ENCODE assay signal across 20 cellular contexts in genomic region chr14:88209273-88209672, GRCh38.
DNase-seq lines count a peak whose midpoint lies in the region; ATAC-seq and TF ChIP-seq lines count a peak whose summit lies in the region.
"Had no signal": no experiment of that assay in that cellular context is flagged by ENCODE, and none has a peak within 500 bp of the region (broad histone marks: within the 10 kb centered on the region; RNA-seq: fewer than 3 reads in every experiment).

No MANE protein-coding gene starts in this region.

- TF ChIP-seq CTCF in brain microvascular endothelial cell (IDR thresholded peaks at IDR 0.05; ENCODE audit: low read depth, low read length, missing control alignments) = no peak

- no peaks in the 10 kb centered on the region for H3K27me3 ChIP-seq in brain microvascular endothelial cell (replicated peaks)
- H3K27me3 ChIP-seq: breast epithelium, testis had no signal

- H3K27ac ChIP-seq in brain microvascular endothelial cell = no peak overlapping the region
- H3K27ac ChIP-seq: breast epithelium, testis had no signal

- DNase-seq in brain microvascular endothelial cell = no peak
- DNase-seq in NCI-H82 treated with DMSO at 0.1 percent for 48 hours (lab: John Stamatoyannopoulos, UW; ENCODE audit: unreplicated experiment) = no peak
- DNase-seq in T-helper 2 cell = no peak
- DNase-seq in EL = no peak
- DNase-seq: activated CD4-positive, alpha-beta memory T cell treated with anti-CD3 and anti-CD28 coated beads for 36 hours; activated naive CD8-positive, alpha-beta T cell treated with anti-CD3 and anti-CD28 coated beads for 36 hours; activated T-cell treated with anti-CD3 and anti-CD28 coated beads, Interleukin-2, amount 50 U/mL, for 48 hours; AML-193; IMR-90; MV-4-11; naive thymus-derived CD4-positive, alpha-beta T cell; NCI-H2107; NCI-H69; testis had no signal

- H3K4me3 ChIP-seq in brain microvascular endothelial cell (ENCODE audit: low read depth, low read length) = no peak overlapping the region
- H3K4me3 ChIP-seq: breast epithelium, testis had no signal

- in situ Hi-C loops in brain microvascular endothelial cell (cut with HindIII; ENCODE audit: low pct_ligation_motif_present, low sequenced_read_pairs) = no loop called here

- peak; percentile 71 for ATAC-seq in GM18907 (IDR thresholded peaks at IDR 0.05; ENCODE audit: unreplicated experiment)
- peak; percentile 82 for ATAC-seq in GM21723 (IDR thresholded peaks at IDR 0.05; ENCODE audit: unreplicated experiment)
- ATAC-seq in HG03469 (IDR thresholded peaks at IDR 0.05; ENCODE audit: unreplicated experiment) = peak; percentile 80
- ATAC-seq: esophagus mucosa; naive thymus-derived CD4-positive, alpha-beta T cell; SK-N-SH treated with all-trans-retinoic acid at 6 μM for 48 hours had no signal

- H3K36me3 ChIP-seq in brain microvascular endothelial cell (replicated peaks) = no peaks in the 10 kb centered on the region
- H3K36me3 ChIP-seq: breast epithelium had no signal
